ENCODE assay signal across 24 cellular contexts in genomic region chr19:35818445-35818844, GRCh38. TPM values are rescaled to one million over a fixed set of nuclear protein-coding genes. Genes with fewer than 3 reads are reported as not detected.
DNase-seq lines count a peak whose midpoint lies in the region; ATAC-seq, FAIRE-seq and TF ChIP-seq lines count a peak whose summit lies in the region.
"Had no signal": no experiment of that assay in that cellular context is flagged by ENCODE, and none has a peak within 500 bp of the region (broad histone marks: within the 10 kb centered on the region; RNA-seq: fewer than 3 reads in every experiment).

No MANE protein-coding gene starts in this region.

- peaks cover 46% of the 10 kb centered on the region for H3K27me3 Mint-ChIP-seq in Calu3 (ENCODE audit: unreplicated experiment)

- in situ Hi-C loops in HepG2 (cut with HindIII; ENCODE audit: extremely low pct_ligation_motif_present, low pct_unique_long_range_greater_than_20kb): loop anchor here (10.0 kb wide), 1 partner anchor 124 kb away; no protein-coding TSS in a partner anchor

- no peak for DNase-seq in HepG2 (ENCODE audit: low spot score)
- no peak for DNase-seq in right lobe of liver
- DNase-seq in Calu3: no peak
- DNase-seq: 8988T; ACHN; AML-193; BE2C; CD4-positive, alpha-beta T cell; CD8-positive, alpha-beta memory T cell; DMS53; DMS79 treated with DMSO at 0.1 percent for 48 hours; GF-D8; GOT3; H7; HCEC 1CT had no signal

- H3K4me1 Mint-ChIP-seq in Calu3 (ENCODE audit: low read depth, unreplicated experiment): no peaks in the 10 kb centered on the region
- H3K4me1 Mint-ChIP-seq: CD14-positive monocyte had no signal

- ATAC-seq in HepG2 (no peak), right lobe of liver (no peak), HG03378 (IDR thresholded peaks at IDR 0.05; ENCODE audit: unreplicated experiment) (no peak)
- ATAC-seq: A549 had no signal

- H3K9me3 ChIP-seq in HepG2 (ENCODE audit: low read length) (no peaks in the 10 kb centered on the region), right lobe of liver (no peaks in the 10 kb centered on the region), Loucy (ENCODE audit: insufficient read depth, low read depth, low read length) (no peaks in the 10 kb centered on the region)
- H3K9me3 ChIP-seq: A549; BE2C; BLaER1 treated with 17β-estradiol and CSF1 and Interleukin-3, amounts not matched to agents 10 nM and 100 nM had no signal

- WGBS in HepG2 (ENCODE audit: low lambda C conversion rate): 13% methylated on average over 3 of the region's 3 CpGs
- WGBS in right lobe of liver (ENCODE audit: insufficient coverage, low coverage, low lambda C conversion rate, missing lambda C conversion rate): 77% methylated on average over 2 of the region's 3 CpGs

- intact Hi-C loops in HepG2 (cut with micrococcal nuclease; ENCODE audit: unreplicated experiment): loop anchor here (10.0 kb wide), 1 partner anchor 124 kb away; no protein-coding TSS in a partner anchor
- intact Hi-C loops in right lobe of liver (cut with DNase I): no loop called here
- intact Hi-C loops in Calu3 (cut with micrococcal nuclease; ENCODE audit: unreplicated experiment): loop anchor here (5.0 kb wide), 1 partner anchor 126 kb away; no protein-coding TSS in a partner anchor

- POLR2A ChIA-PET in HepG2 (lab: Yijun Ruan, JAX): interaction anchor here (1.4 to 1.9 kb wide), 3 partner anchors 78 to 124 kb away, joined by 3 to 5 read pairs (median 3); no protein-coding TSS in a partner anchor

- no peak overlapping the region for H3K27ac Mint-ChIP-seq in Calu3 (ENCODE audit: unreplicated experiment)
- H3K27ac Mint-ChIP-seq: CD14-positive monocyte; CD4-positive, alpha-beta T cell; CD8-positive, alpha-beta memory T cell had no signal

- H3K9me3 Mint-ChIP-seq in Calu3 (ENCODE audit: low read depth, unreplicated experiment): no peaks in the 10 kb centered on the region
- H3K9me3 Mint-ChIP-seq: CD4-positive, alpha-beta T cell; CD8-positive, alpha-beta memory T cell had no signal

- no peak for TF ChIP-seq POLR2A in HepG2 (IDR thresholded peaks at IDR 0.05; ENCODE audit: insufficient read depth in 1 of 2, low read depth in 2 of 2, low read length in 2 of 2)
- no peak for TF ChIP-seq POLR2A in right lobe of liver (IDR thresholded peaks at IDR 0.05)

- peak overlapping the region; percentile 13; the same call in 1 of the 2 replicates for H3K4me2 ChIP-seq in HepG2 (ENCODE audit: low read depth, low read length)
- H3K4me2 ChIP-seq in Loucy (ENCODE audit: low read depth, low read length, poor library complexity, severe bottlenecking): peak overlapping the region; percentile 14
- H3K4me2 ChIP-seq: A549 had no signal

- no peak overlapping the region for H3K9ac ChIP-seq in HepG2 (ENCODE audit: insufficient read depth, low read depth, low read length)
- H3K9ac ChIP-seq in Loucy (ENCODE audit: low read depth, low read length, poor library complexity, severe bottlenecking): no peak overlapping the region

- no TSS peak for BruUV-seq in HepG2 (replicated peaks; lab: Mats Ljungman, UMichigan)
- no TSS peak for BruUV-seq in Calu3 (replicated peaks; lab: Mats Ljungman, UMichigan)

- H3K4me1 ChIP-seq in HepG2 (ENCODE audit: insufficient read depth, low read length) (peaks cover 48% of the 10 kb centered on the region), right lobe of liver (peaks cover 0 to 6% (median 0%) of the 10 kb centered on the region in 4 donors), Loucy (ENCODE audit: insufficient read depth, low read length, poor library complexity, severe bottlenecking) (peaks cover 6% of the 10 kb centered on the region)
- H3K4me1 ChIP-seq: A549, BE2C had no signal

- no peak for TF ChIP-seq EP300 in HepG2 (IDR thresholded peaks at IDR 0.05; ENCODE audit: low read depth in 2 of 2, low read length in 2 of 2)
- TF ChIP-seq EP300 in HepG2 (CRISPR knock-in tag; IDR thresholded peaks at IDR 0.05; ENCODE audit: borderline replicate concordance): no peak

- no peak overlapping the region for H3K27ac ChIP-seq in HepG2 (ENCODE audit: extremely low read length, insufficient read depth, low read length)
- H3K27ac ChIP-seq in right lobe of liver: no peak overlapping the region
- H3K27ac ChIP-seq: A549 had no signal

- FAIRE-seq in HepG2 (lab: Jason Lieb, UNC): no peak
- FAIRE-seq: A549, GM12891, GM18507 had no signal

- CTCF ChIA-PET in HepG2 (lab: Yijun Ruan, JAX; ENCODE audit: low intra/inter-chr PET ratio, low total read pairs) (interaction anchor here (2.8 kb wide), 1 partner anchor 124 kb away, joined by 22 read pairs; no protein-coding TSS in a partner anchor), Calu3 (lab: Charles Lee) (interaction anchor here (0.6 kb wide), 2 partner anchors 70 to 111 kb away, joined by 4 to 7 read pairs; partner anchors contain the start of gene LIN37)

- no peak overlapping the region for H3K4me3 Mint-ChIP-seq in Calu3 (ENCODE audit: low read depth, unreplicated experiment)
- H3K4me3 Mint-ChIP-seq: CD14-positive monocyte; CD4-positive, alpha-beta T cell; CD8-positive, alpha-beta memory T cell had no signal

- H3K4me3 ChIP-seq in HepG2 (replicated peaks in 1 of 3; ENCODE audit: insufficient read depth in 1 of 3, low read depth in 2 of 3, low read length in 3 of 3) (no peak overlapping the region), right lobe of liver (no peak overlapping the region), Loucy (ENCODE audit: low read length, poor library complexity, severe bottlenecking) (no peak overlapping the region)
- H3K4me3 ChIP-seq: A549; BLaER1 treated with 17β-estradiol and CSF1 and Interleukin-3, amounts not matched to agents 10 nM and 100 nM had no signal

- H3K36me3 Mint-ChIP-seq in Calu3 (ENCODE audit: insufficient read depth, unreplicated experiment): peaks cover 6% of the 10 kb centered on the region
- H3K36me3 Mint-ChIP-seq: CD14-positive monocyte; CD8-positive, alpha-beta memory T cell had no signal

- TF ChIP-seq RAD21 in HepG2 (CRISPR knock-in tag; IDR thresholded peaks at IDR 0.05): no peak

- TF ChIP-seq CTCF in HepG2 (CRISPR knock-in tag; IDR thresholded peaks at IDR 0.05) (no peak), right lobe of liver (IDR thresholded peaks at IDR 0.05) (no peak), Loucy (conservative IDR thresholded peaks at IDR 0.05; ENCODE audit: low read length) (no peak), Calu3 (IDR thresholded peaks at IDR 0.05; ENCODE audit: unreplicated experiment) (no peak)

- H3K79me2 ChIP-seq in HepG2 (ENCODE audit: insufficient read depth, low read length) (no peaks in the 10 kb centered on the region), Loucy (ENCODE audit: insufficient read depth, low read length) (no peaks in the 10 kb centered on the region)

- H3K27me3 ChIP-seq in HepG2 (ENCODE audit: control insufficient read depth in 1 of 2, insufficient read depth in 2 of 2, low read length in 2 of 2) (no peaks in the 10 kb centered on the region; a peak in 1 of 5 replicates), right lobe of liver (no peaks in the 10 kb centered on the region), Loucy (ENCODE audit: insufficient read depth, low read length, poor library complexity, severe bottlenecking) (no peaks in the 10 kb centered on the region)
- H3K27me3 ChIP-seq: BE2C; BLaER1 treated with 17β-estradiol and CSF1 and Interleukin-3, amounts not matched to agents 10 nM and 100 nM had no signal

- H2AFZ ChIP-seq in HepG2 (ENCODE audit: low read length) (no peak overlapping the region), Loucy (ENCODE audit: low read length) (no peak overlapping the region)

- no peaks in the 10 kb centered on the region for H3K36me3 ChIP-seq in HepG2 (replicated peaks in 1 of 2; ENCODE audit: control insufficient read depth in 1 of 2, insufficient read depth in 2 of 2, low read length in 2 of 2)
- no peaks in the 10 kb centered on the region for H3K36me3 ChIP-seq in right lobe of liver
- H3K36me3 ChIP-seq in Loucy (ENCODE audit: insufficient read depth, low read length): no peaks in the 10 kb centered on the region
- H3K36me3 ChIP-seq: BE2C; BLaER1 treated with 17β-estradiol and CSF1 and Interleukin-3, amounts not matched to agents 10 nM and 100 nM had no signal

- H3F3A ChIP-seq in Loucy (ENCODE audit: low read depth): no peaks in the 10 kb centered on the region

- no peaks in the 10 kb centered on the region for H4K20me1 ChIP-seq in HepG2 (ENCODE audit: insufficient read depth, low read length)
- H4K20me1 ChIP-seq in Loucy (ENCODE audit: insufficient read depth, low read length, poor library complexity, severe bottlenecking): no peaks in the 10 kb centered on the region
- H4K20me1 ChIP-seq: BLaER1 treated with 17β-estradiol and CSF1 and Interleukin-3, amounts not matched to agents 10 nM and 100 nM had no signal

- H3K9me2 ChIP-seq in Loucy (replicated peaks; ENCODE audit: low read depth, low read length): no peaks in the 10 kb centered on the region

RNA-seq across cellular contexts. Expression of gene PRODH2, which starts 5.8 kb away (rescaled TPM):
- total RNA-seq in HepG2 (2016; rRNA removed; fragmentation: Illumina TruSeq; extraction: Trizol) (42.0 and 86.7 TPM in 2 replicates), right lobe of liver (100 to 1,000 TPM in 4 of 6 experiments, 10 to 100 TPM in 2; 60.3 to 281 (median 134) TPM), Calu3 (2022) (not detected in 2 replicates)
- 11.9 and 12.2 TPM in 2 replicates for total RNA-seq in HepG2 (2016; cell fraction: cytosol; rRNA removed; fragmentation: Illumina TruSeq; extraction: Trizol; ENCODE audit: low read depth)
- 39.5 and 89.1 TPM in 2 replicates for total RNA-seq in HepG2 (2016; cell fraction: insoluble cytoplasmic fraction; rRNA removed; fragmentation: Illumina TruSeq; extraction: Trizol)
- 16.9 and 18.4 TPM in 2 replicates for total RNA-seq in HepG2 (2016; cell fraction: membrane; rRNA removed; fragmentation: Illumina TruSeq; extraction: Trizol)
- 80.7 and 85.7 TPM in 2 replicates for total RNA-seq in HepG2 (2016; cell fraction: nucleus; rRNA removed; fragmentation: Illumina TruSeq; extraction: Trizol)
- 118 and 171 TPM in 2 replicates for polyA plus RNA-seq in HepG2 (2011; rRNA removed)
- 66.0 and 85.6 TPM in 2 replicates for polyA plus RNA-seq in HepG2 (2011; cell fraction: cytosol; rRNA removed)
- 867 and 973 TPM in 2 replicates for polyA plus RNA-seq in HepG2 (2011; cell fraction: nucleus; rRNA removed)
- polyA plus RNA-seq in HepG2 (2012): 82.8 and 111 TPM in 2 replicates
- polyA plus RNA-seq in HepG2 (2016; cell fraction: cytosol; fragmentation: Illumina TruSeq; extraction: Trizol; ENCODE audit: low read depth): 9.1 and 9.3 TPM in 2 replicates
- 25.7 and 31.6 TPM in 2 replicates for polyA plus RNA-seq in HepG2 (2016; cell fraction: insoluble cytoplasmic fraction; fragmentation: Illumina TruSeq; extraction: Trizol; ENCODE audit: low read depth)
- polyA plus RNA-seq in HepG2 (2016; cell fraction: membrane; fragmentation: Illumina TruSeq; extraction: Trizol; ENCODE audit: low read depth): 10.1 and 10.2 TPM in 2 replicates
- 177 and 194 TPM in 2 replicates for polyA plus RNA-seq in HepG2 (2016; cell fraction: nucleus; fragmentation: Illumina TruSeq; extraction: Trizol; ENCODE audit: insufficient read depth, low read depth)
- polyA minus RNA-seq in HepG2 (2011; rRNA and poly(A)+ RNA removed; ENCODE audit: low replicate concordance): 71.9 TPM in 1 of 2 replicates, not detected in the other
- polyA minus RNA-seq in HepG2 (2011; cell fraction: cytosol; rRNA and poly(A)+ RNA removed): 22.9 and 25.9 TPM in 2 replicates
- 76.7 and 102 TPM in 2 replicates for polyA minus RNA-seq in HepG2 (2011; cell fraction: nucleus; rRNA and poly(A)+ RNA removed)
- total RNA-seq: CD4-positive, alpha-beta T cell; CD8-positive, alpha-beta memory T cell; Daoy; G401; H7 had no signal
- polyA plus RNA-seq: CD14-positive monocyte; CD8-positive, alpha-beta memory T cell had no signal

RNA-seq across cellular contexts. Expression of gene NPHS1, which starts 33.9 kb away (rescaled TPM):
- not detected in 2 replicates for total RNA-seq in HepG2 (2016; rRNA removed; fragmentation: Illumina TruSeq; extraction: Trizol)
- not detected in 2 replicates for total RNA-seq in HepG2 (2016; cell fraction: cytosol; rRNA removed; fragmentation: Illumina TruSeq; extraction: Trizol; ENCODE audit: low read depth)
- total RNA-seq in HepG2 (2016; cell fraction: insoluble cytoplasmic fraction; rRNA removed; fragmentation: Illumina TruSeq; extraction: Trizol): 0.04 TPM in 2 replicates
- not detected in 2 replicates for total RNA-seq in HepG2 (2016; cell fraction: membrane; rRNA removed; fragmentation: Illumina TruSeq; extraction: Trizol)
- total RNA-seq in HepG2 (2016; cell fraction: nucleus; rRNA removed; fragmentation: Illumina TruSeq; extraction: Trizol): not detected in 2 replicates
- 0.01 TPM in 1 of 2 replicates, not detected in the other for polyA plus RNA-seq in HepG2 (2011; rRNA removed)
- polyA plus RNA-seq in HepG2 (2011; cell fraction: cytosol; rRNA removed): 0.01 TPM in 2 replicates
- 0.16 and 0.39 TPM in 2 replicates for polyA plus RNA-seq in HepG2 (2011; cell fraction: nucleus; rRNA removed)
- not detected in 2 replicates for polyA plus RNA-seq in HepG2 (2012)
- not detected in 2 replicates for polyA plus RNA-seq in HepG2 (2016; cell fraction: cytosol; fragmentation: Illumina TruSeq; extraction: Trizol; ENCODE audit: low read depth)
- polyA plus RNA-seq in HepG2 (2016; cell fraction: insoluble cytoplasmic fraction; fragmentation: Illumina TruSeq; extraction: Trizol; ENCODE audit: low read depth): not detected in 2 replicates
- polyA plus RNA-seq in HepG2 (2016; cell fraction: membrane; fragmentation: Illumina TruSeq; extraction: Trizol; ENCODE audit: low read depth): not detected in 2 replicates
- polyA plus RNA-seq in HepG2 (2016; cell fraction: nucleus; fragmentation: Illumina TruSeq; extraction: Trizol; ENCODE audit: insufficient read depth, low read depth): 0.25 TPM in 1 of 2 replicates, not detected in the other
- 0.05 TPM in 1 of 2 replicates, not detected in the other for polyA minus RNA-seq in HepG2 (2011; rRNA and poly(A)+ RNA removed; ENCODE audit: low replicate concordance)
- not detected in 2 replicates for polyA minus RNA-seq in HepG2 (2011; cell fraction: cytosol; rRNA and poly(A)+ RNA removed)
- polyA minus RNA-seq in HepG2 (2011; cell fraction: nucleus; rRNA and poly(A)+ RNA removed): not detected in 2 replicates
- not detected for total RNA-seq in right lobe of liver
- total RNA-seq in Calu3 (2022): not detected in 2 replicates
- total RNA-seq: CD4-positive, alpha-beta T cell; CD8-positive, alpha-beta memory T cell; Daoy; G401; H7 had no signal
- polyA plus RNA-seq: CD14-positive monocyte; CD8-positive, alpha-beta memory T cell had no signal

RNA-seq across cellular contexts. Expression of gene KIRREL2, which starts 38.3 kb away (rescaled TPM):
- 2.2 and 2.4 TPM in 2 replicates for total RNA-seq in HepG2 (2016; rRNA removed; fragmentation: Illumina TruSeq; extraction: Trizol)
- 1.1 and 1.3 TPM in 2 replicates for total RNA-seq in HepG2 (2016; cell fraction: cytosol; rRNA removed; fragmentation: Illumina TruSeq; extraction: Trizol; ENCODE audit: low read depth)
- 1.9 and 2.4 TPM in 2 replicates for total RNA-seq in HepG2 (2016; cell fraction: insoluble cytoplasmic fraction; rRNA removed; fragmentation: Illumina TruSeq; extraction: Trizol)
- total RNA-seq in HepG2 (2016; cell fraction: membrane; rRNA removed; fragmentation: Illumina TruSeq; extraction: Trizol): 2.2 and 2.6 TPM in 2 replicates
- 1.2 and 1.3 TPM in 2 replicates for total RNA-seq in HepG2 (2016; cell fraction: nucleus; rRNA removed; fragmentation: Illumina TruSeq; extraction: Trizol)
- 0.17 and 0.18 TPM in 2 replicates for polyA plus RNA-seq in HepG2 (2011; rRNA removed)
- 0.21 and 0.30 TPM in 2 replicates for polyA plus RNA-seq in HepG2 (2011; cell fraction: cytosol; rRNA removed)
- 0.29 and 0.32 TPM in 2 replicates for polyA plus RNA-seq in HepG2 (2011; cell fraction: nucleus; rRNA removed)
- 0.07 TPM in 2 replicates for polyA plus RNA-seq in HepG2 (2012)
- 1.2 and 1.8 TPM in 2 replicates for polyA plus RNA-seq in HepG2 (2016; cell fraction: cytosol; fragmentation: Illumina TruSeq; extraction: Trizol; ENCODE audit: low read depth)
- 2.9 and 3.3 TPM in 2 replicates for polyA plus RNA-seq in HepG2 (2016; cell fraction: insoluble cytoplasmic fraction; fragmentation: Illumina TruSeq; extraction: Trizol; ENCODE audit: low read depth)
- polyA plus RNA-seq in HepG2 (2016; cell fraction: membrane; fragmentation: Illumina TruSeq; extraction: Trizol; ENCODE audit: low read depth): 2.2 and 2.6 TPM in 2 replicates
- polyA plus RNA-seq in HepG2 (2016; cell fraction: nucleus; fragmentation: Illumina TruSeq; extraction: Trizol; ENCODE audit: insufficient read depth, low read depth): 3.1 and 3.3 TPM in 2 replicates
- polyA minus RNA-seq in HepG2 (2011; rRNA and poly(A)+ RNA removed; ENCODE audit: low replicate concordance): 0.16 TPM in 1 of 2 replicates, not detected in the other
- 0.26 TPM in 1 of 2 replicates, not detected in the other for polyA minus RNA-seq in HepG2 (2011; cell fraction: cytosol; rRNA and poly(A)+ RNA removed)
- 0.12 and 0.13 TPM in 2 replicates for polyA minus RNA-seq in HepG2 (2011; cell fraction: nucleus; rRNA and poly(A)+ RNA removed)
- total RNA-seq in right lobe of liver: not detected
- total RNA-seq in Calu3 (2022): 0.17 and 0.26 TPM in 2 replicates
- polyA plus RNA-seq: CD14-positive monocyte; CD8-positive, alpha-beta memory T cell had no signal

RNA-seq across cellular contexts. Expression of gene ARHGAP33, which starts 43.1 kb away (rescaled TPM):
- total RNA-seq in HepG2 (2016; rRNA removed; fragmentation: Illumina TruSeq; extraction: Trizol) (0.83 and 1.3 TPM in 2 replicates), right lobe of liver (1 to 10 TPM in 5 of 6 experiments, under 1 TPM in 1; 0.37 to 5.2 (median 3.1) TPM), Calu3 (2022) (16.8 and 27.0 TPM in 2 replicates)
- 0.10 and 0.26 TPM in 2 replicates for total RNA-seq in HepG2 (2016; cell fraction: cytosol; rRNA removed; fragmentation: Illumina TruSeq; extraction: Trizol; ENCODE audit: low read depth)
- 0.42 and 1.9 TPM in 2 replicates for total RNA-seq in HepG2 (2016; cell fraction: insoluble cytoplasmic fraction; rRNA removed; fragmentation: Illumina TruSeq; extraction: Trizol)
- 0.93 and 1.1 TPM in 2 replicates for total RNA-seq in HepG2 (2016; cell fraction: membrane; rRNA removed; fragmentation: Illumina TruSeq; extraction: Trizol)
- total RNA-seq in HepG2 (2016; cell fraction: nucleus; rRNA removed; fragmentation: Illumina TruSeq; extraction: Trizol): 6.3 and 7.2 TPM in 2 replicates
- polyA plus RNA-seq in HepG2 (2011; rRNA removed): 2.7 and 4.1 TPM in 2 replicates
- polyA plus RNA-seq in HepG2 (2011; cell fraction: cytosol; rRNA removed): 0.65 and 1.0 TPM in 2 replicates
- 63.2 and 100 TPM in 2 replicates for polyA plus RNA-seq in HepG2 (2011; cell fraction: nucleus; rRNA removed)
- 4.6 and 10.5 TPM in 2 replicates for polyA plus RNA-seq in HepG2 (2012)
- polyA plus RNA-seq in HepG2 (2016; cell fraction: cytosol; fragmentation: Illumina TruSeq; extraction: Trizol; ENCODE audit: low read depth): 0.27 and 0.71 TPM in 2 replicates
- polyA plus RNA-seq in HepG2 (2016; cell fraction: insoluble cytoplasmic fraction; fragmentation: Illumina TruSeq; extraction: Trizol; ENCODE audit: low read depth): 1.5 and 1.8 TPM in 2 replicates
- 0.72 and 1.1 TPM in 2 replicates for polyA plus RNA-seq in HepG2 (2016; cell fraction: membrane; fragmentation: Illumina TruSeq; extraction: Trizol; ENCODE audit: low read depth)
- 16.8 and 20.7 TPM in 2 replicates for polyA plus RNA-seq in HepG2 (2016; cell fraction: nucleus; fragmentation: Illumina TruSeq; extraction: Trizol; ENCODE audit: insufficient read depth, low read depth)
- polyA minus RNA-seq in HepG2 (2011; rRNA and poly(A)+ RNA removed; ENCODE audit: low replicate concordance): 5.6 and 6.2 TPM in 2 replicates
- 0.69 and 1.5 TPM in 2 replicates for polyA minus RNA-seq in HepG2 (2011; cell fraction: cytosol; rRNA and poly(A)+ RNA removed)
- 7.0 and 11.5 TPM in 2 replicates for polyA minus RNA-seq in HepG2 (2011; cell fraction: nucleus; rRNA and poly(A)+ RNA removed)
- polyA plus RNA-seq: CD14-positive monocyte had no signal

RNA-seq across cellular contexts. Expression of gene APLP1, which starts 49.9 kb away (rescaled TPM):
- total RNA-seq in HepG2 (2016; rRNA removed; fragmentation: Illumina TruSeq; extraction: Trizol) (2.3 and 2.9 TPM in 2 replicates), right lobe of liver (1 to 10 TPM in 1 of 6 experiments, under 1 TPM in 2, not detected in 3; 0.27 to 1.5 (median 0.37) TPM), Calu3 (2022) (11.5 and 15.8 TPM in 2 replicates)
- 0.79 and 1.7 TPM in 2 replicates for total RNA-seq in HepG2 (2016; cell fraction: cytosol; rRNA removed; fragmentation: Illumina TruSeq; extraction: Trizol; ENCODE audit: low read depth)
- 0.65 and 3.2 TPM in 2 replicates for total RNA-seq in HepG2 (2016; cell fraction: insoluble cytoplasmic fraction; rRNA removed; fragmentation: Illumina TruSeq; extraction: Trizol)
- total RNA-seq in HepG2 (2016; cell fraction: membrane; rRNA removed; fragmentation: Illumina TruSeq; extraction: Trizol): 0.83 and 1.4 TPM in 2 replicates
- 2.7 and 3.8 TPM in 2 replicates for total RNA-seq in HepG2 (2016; cell fraction: nucleus; rRNA removed; fragmentation: Illumina TruSeq; extraction: Trizol)
- polyA plus RNA-seq in HepG2 (2011; rRNA removed): 2.0 and 3.1 TPM in 2 replicates
- 1.0 and 2.3 TPM in 2 replicates for polyA plus RNA-seq in HepG2 (2011; cell fraction: cytosol; rRNA removed)
- polyA plus RNA-seq in HepG2 (2011; cell fraction: nucleus; rRNA removed): 2.4 and 4.2 TPM in 2 replicates
- 0.70 and 1.2 TPM in 2 replicates for polyA plus RNA-seq in HepG2 (2012)
- 1.1 and 1.4 TPM in 2 replicates for polyA plus RNA-seq in HepG2 (2016; cell fraction: cytosol; fragmentation: Illumina TruSeq; extraction: Trizol; ENCODE audit: low read depth)
- polyA plus RNA-seq in HepG2 (2016; cell fraction: insoluble cytoplasmic fraction; fragmentation: Illumina TruSeq; extraction: Trizol; ENCODE audit: low read depth): 1.4 and 4.4 TPM in 2 replicates
- 2.2 and 3.5 TPM in 2 replicates for polyA plus RNA-seq in HepG2 (2016; cell fraction: membrane; fragmentation: Illumina TruSeq; extraction: Trizol; ENCODE audit: low read depth)
- polyA plus RNA-seq in HepG2 (2016; cell fraction: nucleus; fragmentation: Illumina TruSeq; extraction: Trizol; ENCODE audit: insufficient read depth, low read depth): 9.5 and 10.5 TPM in 2 replicates
- 0.51 and 2.8 TPM in 2 replicates for polyA minus RNA-seq in HepG2 (2011; rRNA and poly(A)+ RNA removed; ENCODE audit: low replicate concordance)
- polyA minus RNA-seq in HepG2 (2011; cell fraction: cytosol; rRNA and poly(A)+ RNA removed): 0.35 and 1.8 TPM in 2 replicates
- polyA minus RNA-seq in HepG2 (2011; cell fraction: nucleus; rRNA and poly(A)+ RNA removed): 1.2 TPM in 1 of 2 replicates, not detected in the other
- total RNA-seq: CD4-positive, alpha-beta T cell had no signal
- polyA plus RNA-seq: CD14-positive monocyte; CD8-positive, alpha-beta memory T cell had no signal

Comparison
In these comparisons a context has a peak if more than half of its experiments do, and no peak if none do; other contexts are left out.
1. intact Hi-C loops: an anchor here in HepG2 (10.0 kb wide) and Calu3 (5.0 kb wide); none called in right lobe of liver.
2. RNA of gene PRODH2, which starts 5.8 kb away (total RNA-seq): 60.3 to 281 TPM in right lobe of liver and 11.9 to 89.1 TPM in HepG2; not detected in Calu3; every median in the first group is over 10 times any median in the second.